In the genomic region with DNA sequence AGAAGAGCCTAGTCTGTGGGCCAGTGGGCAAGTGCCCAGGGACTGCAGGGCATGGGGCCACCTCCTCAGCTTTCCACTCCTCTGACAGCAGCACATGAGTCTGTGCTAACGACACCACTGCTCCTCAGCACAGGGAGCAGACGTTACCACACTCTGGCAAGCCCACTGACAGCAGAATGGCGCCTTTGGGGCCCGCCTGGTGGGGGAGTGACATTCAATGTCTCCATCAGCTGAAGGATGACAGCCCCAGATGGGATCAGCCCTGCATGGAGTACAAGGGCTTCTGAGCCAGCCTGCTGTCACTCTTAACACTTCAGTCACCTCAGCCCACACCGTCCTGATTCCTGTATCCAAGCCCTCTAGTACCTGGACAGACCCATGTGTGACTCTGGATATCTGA, we compare ENCODE assay signal across 13 cellular contexts.
"Had no signal": no experiment of that assay in that cellular context is flagged by ENCODE, and none has a peak within 500 bp of the region (broad histone marks: within the 10 kb centered on the region; RNA-seq: fewer than 3 reads in every experiment).

No MANE protein-coding gene starts in this region.

- H3K36me3 Mint-ChIP-seq: activated naive CD8-positive, alpha-beta T cell; immature natural killer cell had no signal

- H3K27ac ChIP-seq: heart left ventricle, tibial artery had no signal

- DNase-seq: activated CD4-positive, alpha-beta T cell treated with anti-CD3 and anti-CD28 coated beads, Interleukin-2, amount 10 ng/mL, durations not matched to agents 24 days and 14 days; activated CD4-positive, CD25-positive, alpha-beta regulatory T cell; activated CD8-positive, alpha-beta memory T cell treated with anti-CD3 and anti-CD28 coated beads, Interleukin-2, amount 50 U/mL, for 4 hours; activated CD8-positive, alpha-beta T cell treated with anti-CD3 and anti-CD28 coated beads, Interleukin-2, amount 10 ng/mL, durations not matched to agents 7 days and 5 days; activated gamma-delta T cell treated with Interleukin-2 at 50 U/mL for 16 hours; heart left ventricle; immature natural killer cell; nephron progenitor cell; stimulated activated CD4-positive, alpha-beta T cell treated with anti-CD3 and anti-CD28 coated beads, Interleukin-12 subunit alpha, Interleukin-12 subunit beta, amount 100 ng/mL, for 4 hours; stimulated activated CD4-positive, alpha-beta T cell treated with anti-CD3 and anti-CD28 coated beads, Interleukin-2, amount 100 ng/mL, for 24 hours; tibial artery had no signal

- H3K36me3 ChIP-seq: heart left ventricle, tibial artery had no signal

- H3K9me3 Mint-ChIP-seq: activated CD4-positive, alpha-beta T cell treated with anti-CD3 and anti-CD28 coated beads, Interleukin-2, amount 10 ng/mL, durations not matched to agents 24 days and 14 days; endodermal cell; nephron progenitor cell had no signal

- H3K4me3 ChIP-seq: heart left ventricle, tibial artery had no signal

- H3K9me3 ChIP-seq: heart left ventricle, tibial artery had no signal

- H3K27ac Mint-ChIP-seq: activated CD4-positive, alpha-beta T cell treated with anti-CD3 and anti-CD28 coated beads, Interleukin-2, amount 10 ng/mL, durations not matched to agents 24 days and 14 days; activated CD8-positive, alpha-beta T cell treated with anti-CD3 and anti-CD28 coated beads, Interleukin-2, amount 10 ng/mL, durations not matched to agents 7 days and 5 days; activated naive CD8-positive, alpha-beta T cell; endodermal cell; immature natural killer cell; nephron progenitor cell had no signal

- H3K4me3 Mint-ChIP-seq: activated CD4-positive, alpha-beta T cell treated with anti-CD3 and anti-CD28 coated beads, Interleukin-2, amount 10 ng/mL, durations not matched to agents 24 days and 14 days; activated CD8-positive, alpha-beta T cell treated with anti-CD3 and anti-CD28 coated beads, Interleukin-2, amount 10 ng/mL, durations not matched to agents 7 days and 5 days; activated naive CD8-positive, alpha-beta T cell; endodermal cell; immature natural killer cell; nephron progenitor cell had no signal

- H3K27me3 Mint-ChIP-seq: activated CD4-positive, alpha-beta T cell treated with anti-CD3 and anti-CD28 coated beads, Interleukin-2, amount 10 ng/mL, durations not matched to agents 24 days and 14 days had no signal

- H3K4me1 Mint-ChIP-seq: activated CD4-positive, alpha-beta T cell treated with anti-CD3 and anti-CD28 coated beads, Interleukin-2, amount 10 ng/mL, durations not matched to agents 24 days and 14 days; endodermal cell; immature natural killer cell had no signal

- H3K27me3 ChIP-seq: heart left ventricle, tibial artery had no signal

- ATAC-seq: activated CD8-positive, alpha-beta T cell treated with anti-CD3 and anti-CD28 coated beads, Interleukin-2, amount 10 ng/mL, durations not matched to agents 7 days and 5 days had no signal
